1 cellular context compared by ENCODE assay signal in the genomic region with DNA sequence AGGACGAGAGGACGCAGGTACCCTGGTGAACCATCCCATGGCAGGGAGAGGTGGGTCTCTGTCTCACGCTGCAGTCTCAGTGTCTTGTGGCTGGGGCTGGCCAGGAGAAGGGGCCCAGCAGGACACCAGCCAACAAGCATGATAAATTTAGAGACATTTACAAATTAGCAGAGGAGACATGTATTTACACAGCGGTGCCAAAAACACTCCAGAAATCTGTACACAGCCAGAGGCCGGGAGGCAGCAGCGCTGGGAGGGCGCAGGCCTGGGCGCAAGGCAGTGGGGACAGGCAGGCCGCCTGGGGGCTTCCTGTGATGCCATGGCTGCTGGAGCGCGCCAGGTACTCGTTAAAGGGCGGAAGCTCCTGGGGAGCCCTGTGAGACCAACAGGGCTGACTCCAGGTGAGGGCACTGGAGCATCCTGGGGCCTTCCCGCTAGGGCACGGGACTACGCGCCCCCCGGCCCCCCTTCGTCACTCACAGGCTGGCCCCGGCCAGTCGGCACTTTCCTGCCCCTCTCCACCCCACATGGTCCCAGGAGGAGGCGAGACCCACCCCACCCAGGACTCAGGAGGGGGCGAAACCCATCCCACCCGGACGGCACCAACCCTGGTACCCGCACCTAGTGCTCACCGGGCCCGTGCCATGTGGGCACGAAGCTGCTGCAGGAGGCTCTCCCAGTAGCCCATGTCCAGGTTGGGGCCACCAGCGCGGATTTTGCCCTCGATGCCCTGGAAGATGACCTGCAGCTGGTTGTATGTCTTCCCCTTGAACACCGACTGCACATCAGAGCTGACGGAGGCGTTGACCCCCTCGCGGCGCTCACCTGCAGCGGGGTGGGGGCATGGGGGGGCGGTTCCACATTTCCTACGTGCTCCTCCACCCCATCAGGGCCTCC.
TF ChIP-seq lines count a peak whose summit lies in the region.

No MANE protein-coding gene starts in this region.

TF ChIP-seq in H1, 55 proteins besides CTCF, POLR2A, EP300 and RAD21:
- TF ChIP-seq, protein P1, sequence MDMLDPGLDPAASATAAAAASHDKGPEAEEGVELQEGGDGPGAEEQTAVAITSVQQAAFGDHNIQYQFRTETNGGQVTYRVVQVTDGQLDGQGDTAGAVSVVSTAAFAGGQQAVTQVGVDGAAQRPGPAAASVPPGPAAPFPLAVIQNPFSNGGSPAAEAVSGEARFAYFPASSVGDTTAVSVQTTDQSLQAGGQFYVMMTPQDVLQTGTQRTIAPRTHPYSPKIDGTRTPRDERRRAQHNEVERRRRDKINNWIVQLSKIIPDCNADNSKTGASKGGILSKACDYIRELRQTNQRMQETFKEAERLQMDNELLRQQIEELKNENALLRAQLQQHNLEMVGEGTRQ (IDR thresholded peaks at IDR 0.05; ENCODE audit: low read length), result no peak
- no peak for TF ChIP-seq RNF2 (IDR thresholded peaks at IDR 0.05; ENCODE audit: borderline replicate concordance, low read depth, low read length, missing control alignments, poor library complexity, severe bottlenecking)
- no peak for TF ChIP-seq EGR1 (IDR thresholded peaks at IDR 0.05; ENCODE audit: borderline replicate concordance, low read depth, low read length)
- no peak for TF ChIP-seq CBX5 (IDR thresholded peaks at IDR 0.05; ENCODE audit: low read depth, low read length)
- no peak for TF ChIP-seq CTBP2 (IDR thresholded peaks at IDR 0.05; ENCODE audit: borderline replicate concordance, insufficient read depth, insufficient read length, low read length)
- no peak for TF ChIP-seq SP4 (IDR thresholded peaks at IDR 0.05; ENCODE audit: low read length)
- TF ChIP-seq CBX8 (IDR thresholded peaks at IDR 0.05; ENCODE audit: borderline replicate concordance, low read depth, low read length), result no peak
